8 cellular contexts compared by ENCODE assay signal in genomic region chr21:25881524-25882376, GRCh38.
DNase-seq lines count a peak whose midpoint lies in the region; ATAC-seq and TF ChIP-seq lines count a peak whose summit lies in the region.

No MANE protein-coding gene starts in this region.

- TF ChIP-seq CTCF in BJ (IDR thresholded peaks at IDR 0.05; ENCODE audit: insufficient read depth, low read depth, low read length) (peak; percentile 98), lung (IDR thresholded peaks at IDR 0.05; ENCODE audit: control extremely low read depth, extremely low read depth) (peak; percentile 79)

- H3K9me3 ChIP-seq in lung (ENCODE audit: control insufficient read depth in 2 of 2, insufficient read depth in 1 of 2, low read length in 1 of 2) = no peaks in the 10 kb centered on the region

- CTCF ChIA-PET in BJ (lab: Yijun Ruan, JAX) = interaction anchor here (0.6 to 4.7 kb wide), 6 partner anchors 11 to 836 kb away, joined by 3 to 22 read pairs (median 4); no protein-coding TSS in a partner anchor

- H3K4me1 ChIP-seq in lung (ENCODE audit: control insufficient read depth in 2 of 2, insufficient read depth in 2 of 2, low read length in 2 of 2) = peaks cover 3 to 9% of the 10 kb centered on the region in 2 donors

- peaks cover 5% of the 10 kb centered on the region; the same call in 1 of the 2 replicates for H3K36me3 ChIP-seq in BJ (ENCODE audit: control insufficient read depth, insufficient read depth, low read length)
- peaks cover 7 to 12% of the 10 kb centered on the region in 2 donors for H3K36me3 ChIP-seq in lung (ENCODE audit: control insufficient read depth in 2 of 2, insufficient read depth in 2 of 2, low read length in 2 of 2)

- H3K4me3 ChIP-seq in BJ (ENCODE audit: low read depth, low read length) (no peak overlapping the region), lung (no peak overlapping the region)

- ATAC-seq in GM18873 (IDR thresholded peaks at IDR 0.05; ENCODE audit: low FRiP score, unreplicated experiment) (peak; percentile 92), HG03095 (IDR thresholded peaks at IDR 0.05; ENCODE audit: unreplicated experiment) (peak; percentile 95), lung (ENCODE audit: insufficient read depth, low FRiP score) (peak; percentile 75)

- POLR2A ChIA-PET in BJ (lab: Charles Lee) = interaction anchor here (0.6 kb wide), 1 partner anchor 950 kb away, joined by 7 read pairs; no protein-coding TSS in a partner anchor

- no peak for DNase-seq in BJ (ENCODE audit: low read depth)
- peak; percentile 57 for DNase-seq in NCI-H345 (lab: John Stamatoyannopoulos, UW)
- peak; percentile 73 for DNase-seq in activated CD4-positive, alpha-beta T cell treated with anti-CD3 and anti-CD28 coated beads for 48 hours
- peak; percentile 27 for DNase-seq in dedifferentiated amniotic fluid mesenchymal stem cell (ENCODE audit: extremely low spot score)
- DNase-seq in lung (ENCODE audit: low spot score) = peak; percentile 64
- peak; percentile 17 to 18 for DNase-seq in stimulated activated CD8-positive, alpha-beta memory T cell treated with anti-CD3 and anti-CD28 coated beads, Interleukin-2, amount 100 ng/mL, for 1 hour (ENCODE audit: low read depth in 2 of 2)

- WGBS in lung, 2 donors = 62 to 70% methylated on average over 17 of the region's 17 CpGs

- no peak overlapping the region for H3K27ac ChIP-seq in lung (ENCODE audit: low read depth in 1 of 2, low read length in 1 of 2)

- H3K27me3 ChIP-seq in BJ (ENCODE audit: control insufficient read depth, insufficient read depth, low read length) (no peaks in the 10 kb centered on the region), lung (ENCODE audit: control insufficient read depth, insufficient read depth) (no peaks in the 10 kb centered on the region)
